ENCODE assay signal across 8 cellular contexts in genomic region chr5:81971694-81972495, GRCh38. TPM values are rescaled to one million over a fixed set of nuclear protein-coding genes. Genes with fewer than 3 reads are reported as not detected.
DNase-seq lines count a peak whose midpoint lies in the region; ATAC-seq and TF ChIP-seq lines count a peak whose summit lies in the region.

TSS of gene ATG10 (plus strand) at chr5:81972023. CDS start at chr5:81987571, 15,548 bp downstream.

- ATAC-seq in HG03432 (IDR thresholded peaks at IDR 0.05; ENCODE audit: unreplicated experiment), result peak; percentile 97

- H3K27me3 Mint-ChIP-seq in chondrocyte (ENCODE audit: low read depth), result no peaks in the 10 kb centered on the region

- TF ChIP-seq CTCF in chondrocyte (IDR thresholded peaks at IDR 0.05), result no peak

- H3K27ac Mint-ChIP-seq in chondrocyte (ENCODE audit: unreplicated experiment), result peak within 1 kb of the TSS; percentile 92

- peaks cover 18% of the 10 kb centered on the region for H3K4me1 Mint-ChIP-seq in chondrocyte (ENCODE audit: low read depth)

- TF ChIP-seq POLR2A in GM19193 (IDR thresholded peaks at IDR 0.05; ENCODE audit: extremely low read depth, insufficient read depth, insufficient read length), result peak; percentile 90

- peaks cover 2% of the 10 kb centered on the region for H3K36me3 Mint-ChIP-seq in chondrocyte (ENCODE audit: low read depth)

- no peaks in the 10 kb centered on the region for H3K9me3 Mint-ChIP-seq in chondrocyte (ENCODE audit: low read depth)

- H3K4me3 Mint-ChIP-seq in chondrocyte (ENCODE audit: unreplicated experiment), result peak within 1 kb of the TSS; percentile 80

- DNase-seq in AML-193 (lab: John Stamatoyannopoulos, UW) (peak; percentile 76 to 77), NCI-H460 (ENCODE audit: extremely low read depth, low read depth) (peak; percentile 86), chondrocyte (ENCODE audit: low spot score) (peak; percentile 94), kidney tubule cell (ENCODE audit: low spot score) (peak; percentile 94)
- DNase-seq in activated CD4-positive, alpha-beta T cell treated with anti-CD3 and anti-CD28 coated beads for 24 hours (ENCODE audit: low read depth in 2 of 2), result peak; percentile 81 to 83
- peak; percentile 58 to 71 for DNase-seq in stimulated activated CD4-positive, alpha-beta T cell treated with anti-CD3 and anti-CD28 coated beads, Interleukin-1b, Interleukin-23, amount 100 ng/mL, for 1 hour (ENCODE audit: low read depth in 2 of 2)

RNA-seq across cellular contexts. Expression of gene ATG10, which starts in this region (rescaled TPM):
- total RNA-seq in NCI-H460 (2014; rRNA removed; shearing (Covaris generic)), result 9.0 and 11.0 TPM in 2 replicates
- 2.0 and 8.0 TPM in 2 replicates for polyA plus RNA-seq in NCI-H460 (2014; cell fraction: nucleus; rRNA removed)
- 6.4 to 11.2 TPM (median 8.5 TPM) in 3 replicates for total RNA-seq in chondrocyte

Comparison
In these comparisons a context has a peak if more than half of its experiments do, and no peak if none do; other contexts are left out.
1. Peak in every context shown above with its lines: DNase-seq and ATAC-seq.